Comparison of ENCODE assay signal across 25 cellular contexts in the genomic region with DNA sequence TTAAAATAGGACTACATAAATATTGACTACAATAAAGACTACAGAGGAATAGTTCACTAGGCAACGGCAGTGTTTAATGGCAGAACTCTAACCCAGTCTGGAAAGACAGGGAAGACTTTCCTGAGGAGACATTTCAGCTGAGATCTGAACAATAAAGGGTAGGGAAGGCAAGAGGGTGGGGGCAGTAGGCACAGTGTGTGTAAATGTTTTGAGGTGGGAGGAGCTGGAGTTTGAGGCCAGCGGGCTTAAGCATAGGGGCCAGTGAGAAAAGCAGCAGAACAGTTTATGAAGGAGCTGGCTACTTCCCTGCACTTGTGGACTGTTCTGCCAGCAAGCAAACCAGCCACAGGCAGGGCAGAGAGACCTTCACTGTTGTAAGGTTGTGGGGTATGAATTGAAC.
DNase-seq lines count a peak whose midpoint lies in the region; ATAC-seq, FAIRE-seq and TF ChIP-seq lines count a peak whose summit lies in the region.
"Had no signal": no experiment of that assay in that cellular context is flagged by ENCODE, and none has a peak within 500 bp of the region (broad histone marks: within the 10 kb centered on the region; RNA-seq: fewer than 3 reads in every experiment).

No MANE protein-coding gene starts in this region.

- no peaks in the 10 kb centered on the region for H3K27me3 Mint-ChIP-seq in astrocyte (ENCODE audit: low read depth, unreplicated experiment)
- H3K27me3 Mint-ChIP-seq in progenitor cell of endocrine pancreas, result no peaks in the 10 kb centered on the region
- H3K27me3 Mint-ChIP-seq: naive B cell; stimulated activated naive B cell treated with anti-CD40 and anti-IgM and Interleukin-4, amounts not matched to agents 10 μg/mL and 1 μg/mL and 100 μg/mL, for 72 hours had no signal

- peaks cover 8% of the 10 kb centered on the region for H3K4me1 ChIP-seq in astrocyte (ENCODE audit: insufficient read depth, low read length)
- peaks cover 0 to 6% of the 10 kb centered on the region in 2 experiments; a peak in 2 of 4 replicates for H3K4me1 ChIP-seq in SK-N-SH (ENCODE audit: control insufficient read depth in 1 of 2, insufficient read depth in 2 of 2, low read depth in 1 of 2, low read length in 1 of 2)
- H3K4me1 ChIP-seq: Peyer's patch had no signal

- ATAC-seq in GM19395 (IDR thresholded peaks at IDR 0.05; ENCODE audit: unreplicated experiment), result no peak
- ATAC-seq: CD8-positive, alpha-beta T cell; stimulated activated naive B cell treated with anti-CD40 and anti-IgM and Interleukin-4, amounts not matched to agents 10 μg/mL and 1 μg/mL and 100 μg/mL, for 72 hours had no signal

- H3K9me2 ChIP-seq in SK-N-SH, result no peaks in the 10 kb centered on the region

- peaks cover 1% of the 10 kb centered on the region for H3K36me3 Mint-ChIP-seq in astrocyte (ENCODE audit: low read depth, unreplicated experiment)
- no peaks in the 10 kb centered on the region for H3K36me3 Mint-ChIP-seq in progenitor cell of endocrine pancreas (ENCODE audit: insufficient read depth)
- H3K36me3 Mint-ChIP-seq: brain; CD8-positive, alpha-beta T cell; memory B cell; naive B cell; stimulated activated naive B cell treated with anti-CD40 and anti-IgM and Interleukin-4, amounts not matched to agents 10 μg/mL and 1 μg/mL and 100 μg/mL, for 72 hours had no signal

- DNase-seq in ELF-1 (ENCODE audit: low read depth, low spot score) (peak; percentile 51), astrocyte (ENCODE audit: low read depth) (no peak), iPS-NIHi11 (ENCODE audit: low spot score) (peak; percentile 17), progenitor cell of endocrine pancreas (ENCODE audit: low spot score, unreplicated experiment) (no peak), NCI-H510A treated with DMSO at 0.1 percent for 48 hours (lab: John Stamatoyannopoulos, UW) (no peak), foreskin melanocyte (no peak), SK-N-SH (no peak)
- DNase-seq: activated effector memory CD4-positive, alpha-beta T cell treated with anti-CD3 and anti-CD28 coated beads, Interleukin-2, amount 50 U/mL, for 16 hours; CD8-positive, alpha-beta T cell; DMS 273 treated with DMSO at 0.1 percent for 48 hours; Karpas-422; naive B cell; NCI-H1694; NCI-H2171 treated with DMSO at 0.1 percent for 48 hours; NCI-H524 treated with DMSO at 0.1 percent for 48 hours; Peyer's patch; SIG-M5; stimulated activated CD4-positive, alpha-beta T cell treated with anti-CD3 and anti-CD28 coated beads, Interleukin-4, amount 100 ng/mL, for 1 hour; stimulated activated naive B cell treated with anti-CD40 and anti-IgM and Interleukin-4, amounts not matched to agents 10 μg/mL and 1 μg/mL and 100 μg/mL, for 72 hours had no signal

- TF ChIP-seq RAD21 in SK-N-SH (IDR thresholded peaks at IDR 0.05; ENCODE audit: low read length), result no peak

- H3K27me3 ChIP-seq in astrocyte (ENCODE audit: insufficient read depth, low read length), result no peaks in the 10 kb centered on the region
- no peaks in the 10 kb centered on the region for H3K27me3 ChIP-seq in SK-N-SH (ENCODE audit: insufficient read depth)
- H3K27me3 ChIP-seq: Peyer's patch, right atrium auricular region had no signal

- H3K4me3 ChIP-seq in astrocyte (ENCODE audit: insufficient read depth, low read depth, low read length) (no peak overlapping the region), SK-N-SH (ENCODE audit: low read depth in 2 of 2, low read length in 1 of 2) (no peak overlapping the region)
- H3K4me3 ChIP-seq: Peyer's patch, right atrium auricular region had no signal

- POLR2A ChIA-PET in SK-N-SH (lab: Yijun Ruan, JAX), result no interaction called here

- no peak overlapping the region for H2AFZ ChIP-seq in astrocyte (ENCODE audit: low read depth, low read length)
- H2AFZ ChIP-seq in SK-N-SH (ENCODE audit: low read depth), result no peak overlapping the region

- H3K27ac Mint-ChIP-seq in astrocyte (ENCODE audit: unreplicated experiment) (peak overlapping the region; percentile 82), progenitor cell of endocrine pancreas (peak overlapping the region; percentile 25)
- H3K27ac Mint-ChIP-seq: CD8-positive, alpha-beta T cell; memory B cell; naive B cell; stimulated activated naive B cell treated with anti-CD40 and anti-IgM and Interleukin-4, amounts not matched to agents 10 μg/mL and 1 μg/mL and 100 μg/mL, for 72 hours had no signal

- no peaks in the 10 kb centered on the region for H3K9me3 Mint-ChIP-seq in astrocyte (ENCODE audit: unreplicated experiment)
- H3K9me3 Mint-ChIP-seq in progenitor cell of endocrine pancreas (ENCODE audit: low read depth), result peaks cover 4% of the 10 kb centered on the region

- CTCF ChIA-PET in SK-N-SH (lab: Yijun Ruan, JAX), result interaction anchor here (0.9 kb wide), 1 partner anchor 15 kb away, joined by 3 read pairs; no protein-coding TSS in a partner anchor

- H3K27ac ChIP-seq in astrocyte (ENCODE audit: low read depth, low read length) (no peak overlapping the region), SK-N-SH (ENCODE audit: low read depth in 2 of 2, low read length in 1 of 2) (no peak overlapping the region)
- H3K27ac ChIP-seq: Peyer's patch, right atrium auricular region had no signal

- H3K4me1 Mint-ChIP-seq in astrocyte (ENCODE audit: low read depth, unreplicated experiment) (peaks cover 27% of the 10 kb centered on the region), progenitor cell of endocrine pancreas (ENCODE audit: low read depth) (no peaks in the 10 kb centered on the region)
- H3K4me1 Mint-ChIP-seq: memory B cell; naive B cell; stimulated activated naive B cell treated with anti-CD40 and anti-IgM and Interleukin-4, amounts not matched to agents 10 μg/mL and 1 μg/mL and 100 μg/mL, for 72 hours had no signal

- FAIRE-seq in astrocyte (lab: Jason Lieb, UNC), result no peak
- FAIRE-seq: A204.1, G401.6 had no signal

- no peak for TF ChIP-seq CTCF in astrocyte (IDR thresholded peaks at IDR 0.05; ENCODE audit: insufficient read depth, low read depth, low read length)
- no peak for TF ChIP-seq CTCF in progenitor cell of endocrine pancreas (IDR thresholded peaks at IDR 0.05; ENCODE audit: unreplicated experiment)
- TF ChIP-seq CTCF in SK-N-SH (IDR thresholded peaks at IDR 0.05), result no peak

- H3F3A ChIP-seq in SK-N-SH (replicated peaks; ENCODE audit: insufficient read depth), result peaks cover 15% of the 10 kb centered on the region

- no peak for TF ChIP-seq EP300 in SK-N-SH (IDR thresholded peaks at IDR 0.05; ENCODE audit: borderline replicate concordance in 1 of 2, low read depth in 1 of 2, low read length in 1 of 2)

- H3K36me3 ChIP-seq in astrocyte (ENCODE audit: insufficient read depth, low read length) (no peaks in the 10 kb centered on the region), SK-N-SH (replicated peaks in 1 of 2; ENCODE audit: control insufficient read depth in 1 of 2, insufficient read depth in 2 of 2, low read length in 1 of 2) (no peaks in the 10 kb centered on the region)
- H3K36me3 ChIP-seq: Peyer's patch, right atrium auricular region had no signal

- peak overlapping the region; percentile 67 for H3K4me3 Mint-ChIP-seq in astrocyte (ENCODE audit: unreplicated experiment)
- no peak overlapping the region for H3K4me3 Mint-ChIP-seq in progenitor cell of endocrine pancreas (ENCODE audit: low read depth)
- H3K4me3 Mint-ChIP-seq: brain; CD8-positive, alpha-beta T cell; memory B cell; naive B cell; stimulated activated naive B cell treated with anti-CD40 and anti-IgM and Interleukin-4, amounts not matched to agents 10 μg/mL and 1 μg/mL and 100 μg/mL, for 72 hours had no signal

- 91% methylated on average over 2 of the region's 2 CpGs for WGBS in SK-N-SH (ENCODE audit: low lambda C conversion rate)

- H3K9me3 ChIP-seq in astrocyte (ENCODE audit: insufficient read depth, low read depth, low read length), result no peaks in the 10 kb centered on the region
- H3K9me3 ChIP-seq in SK-N-SH, result 0 out of 2 replicates have a peak, but pooled peaks cover 5% of the 10 kb centered on the region
- H3K9me3 ChIP-seq: Peyer's patch had no signal

- H4K20me1 ChIP-seq in astrocyte (ENCODE audit: insufficient read depth, low read length), result no peaks in the 10 kb centered on the region
- H4K20me1 ChIP-seq in SK-N-SH (ENCODE audit: insufficient read depth), result no peaks in the 10 kb centered on the region

- H3K9ac ChIP-seq in astrocyte (ENCODE audit: low read length) (no peak overlapping the region), SK-N-SH (no peak overlapping the region)

- H3K4me2 ChIP-seq in astrocyte (ENCODE audit: low read length) (no peak overlapping the region), SK-N-SH (no peak overlapping the region)

- H3K79me2 ChIP-seq in astrocyte (ENCODE audit: insufficient read depth, low read length), result no peaks in the 10 kb centered on the region
- H3K79me2 ChIP-seq in SK-N-SH (ENCODE audit: insufficient read depth), result no peaks in the 10 kb centered on the region

TF ChIP-seq in SK-N-SH, 30 proteins besides CTCF, POLR2A, EP300 and RAD21 (continues in another document):
- TF ChIP-seq FOXJ3 (CRISPR knock-in tag; IDR thresholded peaks at IDR 0.05) (no peak), GABPA (IDR thresholded peaks at IDR 0.05; ENCODE audit: low read depth) (no peak), ZBTB33 (IDR thresholded peaks at IDR 0.05; ENCODE audit: borderline replicate concordance, low read depth) (no peak), YY1 (IDR thresholded peaks at IDR 0.05; ENCODE audit: low read depth) (no peak), POLR2AphosphoS5 (IDR thresholded peaks at IDR 0.05; ENCODE audit: low read depth, low read length) (no peak)
- TF ChIP-seq, protein P1, sequence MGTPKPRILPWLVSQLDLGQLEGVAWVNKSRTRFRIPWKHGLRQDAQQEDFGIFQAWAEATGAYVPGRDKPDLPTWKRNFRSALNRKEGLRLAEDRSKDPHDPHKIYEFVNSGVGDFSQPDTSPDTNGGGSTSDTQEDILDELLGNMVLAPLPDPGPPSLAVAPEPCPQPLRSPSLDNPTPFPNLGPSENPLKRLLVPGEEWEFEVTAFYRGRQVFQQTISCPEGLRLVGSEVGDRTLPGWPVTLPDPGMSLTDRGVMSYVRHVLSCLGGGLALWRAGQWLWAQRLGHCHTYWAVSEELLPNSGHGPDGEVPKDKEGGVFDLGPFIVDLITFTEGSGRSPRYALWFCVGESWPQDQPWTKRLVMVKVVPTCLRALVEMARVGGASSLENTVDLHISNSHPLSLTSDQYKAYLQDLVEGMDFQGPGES (IDR thresholded peaks at IDR 0.05; ENCODE audit: low read depth, low read length), result no peak

Comparison
In these comparisons a context has a peak if more than half of its experiments do, and no peak if none do; other contexts are left out.
1. DNase-seq: peak in ELF-1 (single experiment) and iPS-NIHi11 (single experiment); none in astrocyte (single experiment), progenitor cell of endocrine pancreas (single experiment), NCI-H510A treated with DMSO at 0.1 percent for 48 hours (single experiment), foreskin melanocyte (single experiment) and SK-N-SH (single experiment).